Comparison of ENCODE assay signal across 8 cellular contexts in genomic region chr7:137606061-137606674, GRCh38.
DNase-seq lines count a peak whose midpoint lies in the region; ATAC-seq, FAIRE-seq and TF ChIP-seq lines count a peak whose summit lies in the region.

No MANE protein-coding gene starts in this region.

- H3K27ac ChIP-seq in pancreas, result no peak overlapping the region

- peaks cover 0 to 4% (median 0%) of the 10 kb centered on the region in 4 donors for H3K27me3 ChIP-seq in pancreas

- peak; percentile 25 for DNase-seq in SKM-1 treated with dmso at 0.1 percent for 144 hours (lab: John Stamatoyannopoulos, UW; ENCODE audit: unreplicated experiment)
- DNase-seq in SKM-1 (lab: John Stamatoyannopoulos, UW; ENCODE audit: unreplicated experiment), result no peak
- DNase-seq in NCI-H2171 (lab: John Stamatoyannopoulos, UW), result peak; percentile 41
- no peak for DNase-seq in pancreas
- no peak for DNase-seq in occipital lobe (lab: John Stamatoyannopoulos, UW)

- intact Hi-C loops in pancreas (cut with DNase I), result no loop called here

- peak; percentile 75 for FAIRE-seq in colon (lab: Jason Lieb, UNC)
- FAIRE-seq in pancreas (lab: Jason Lieb, UNC), result peak; percentile 86

- H3K4me3 ChIP-seq in pancreas, result no peak overlapping the region

- H3K4me1 ChIP-seq in pancreas, result no peaks in the 10 kb centered on the region

- 43 to 50% methylated on average over 5 of the region's 5 CpGs for WGBS in pancreas, 2 donors

- ATAC-seq in pancreas, result peak in 1 of 4 donors; percentile 43
- ATAC-seq in HG03108 (IDR thresholded peaks at IDR 0.05; ENCODE audit: unreplicated experiment), result no peak
- no peak for ATAC-seq in HG03095 (IDR thresholded peaks at IDR 0.05; ENCODE audit: unreplicated experiment)

- no peaks in the 10 kb centered on the region for H3K9me3 ChIP-seq in pancreas

- peak in 2 of 4 donors; percentile 16 to 49 for TF ChIP-seq CTCF in pancreas (IDR thresholded peaks at IDR 0.05)

- no peaks in the 10 kb centered on the region for H3K36me3 ChIP-seq in pancreas

Comparison
In these comparisons a context has a peak if more than half of its experiments do, and no peak if none do; other contexts are left out.
1. DNase-seq: peak in SKM-1 treated with dmso at 0.1 percent for 144 hours (single experiment) and NCI-H2171 (single experiment); none in SKM-1 (single experiment), pancreas (0 of 6) and occipital lobe (single experiment).